In genomic region chr6:146893690-146894089, GRCh38 we compare ENCODE assay signal across 9 cellular contexts.
"Had no signal": no experiment of that assay in that cellular context is flagged by ENCODE, and none has a peak within 500 bp of the region (broad histone marks: within the 10 kb centered on the region; RNA-seq: fewer than 3 reads in every experiment).

No MANE protein-coding gene starts in this region.

- H3K4me1 Mint-ChIP-seq: IgD-negative memory B cell had no signal

- H3K27ac Mint-ChIP-seq: IgD-negative memory B cell had no signal

- ATAC-seq: HCT116 had no signal

- H3K9me3 Mint-ChIP-seq: HFFc6, IgD-negative memory B cell had no signal

- H3K4me3 Mint-ChIP-seq: HFFc6, IgD-negative memory B cell had no signal

- FAIRE-seq: HTR-8/SVneo had no signal

- H3K9ac ChIP-seq: GM23248 had no signal

- H3K9me3 ChIP-seq: HAP-1 had no signal

- DNase-seq: GM23248, GOT3, H7, HFFc6, KG1 had no signal

- H2AFZ ChIP-seq: GM23248 had no signal

- H3K36me3 ChIP-seq: HAP-1 had no signal

- H3K4me1 ChIP-seq: HAP-1 had no signal

- H3K4me3 ChIP-seq: GM23248, HAP-1 had no signal

- H3K27ac ChIP-seq: GM23248 had no signal
